1 cellular context compared by ENCODE assay signal in the genomic region with DNA sequence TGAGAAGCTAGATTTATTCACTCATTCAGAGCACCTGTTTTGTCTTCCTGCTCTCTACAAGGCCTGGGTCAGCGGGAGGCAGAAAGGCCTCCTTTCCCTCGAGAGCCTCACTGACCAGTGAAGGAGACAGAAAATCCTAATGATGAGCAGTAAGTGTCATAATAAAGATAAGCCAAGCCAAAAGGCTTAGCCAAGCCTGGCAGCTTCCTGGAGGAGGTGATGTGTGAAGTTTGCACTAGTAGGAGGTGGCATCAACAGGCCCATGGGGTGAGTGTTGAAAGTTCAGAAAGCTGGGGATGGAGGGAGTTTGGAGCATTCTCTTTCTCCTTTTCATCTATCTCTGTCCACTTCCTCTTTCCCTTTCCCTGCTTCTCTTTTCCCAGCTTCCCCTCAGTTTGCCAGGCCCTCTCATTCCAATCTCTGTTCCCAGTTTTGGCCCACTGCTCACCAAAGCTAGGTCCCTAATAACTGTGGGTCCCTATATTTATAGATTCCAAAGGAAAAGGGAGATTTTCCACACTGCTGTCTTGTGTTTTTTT.
A peak's percentile ranks its signal among the peaks of the same experiment; 100 is the strongest.
TF ChIP-seq lines count a peak whose summit lies in the region.

No MANE protein-coding gene starts in this region.

TF ChIP-seq in GM12878, 131 proteins besides CTCF, POLR2A, EP300 and RAD21 (continued from another document):
- TF ChIP-seq, protein P1, sequence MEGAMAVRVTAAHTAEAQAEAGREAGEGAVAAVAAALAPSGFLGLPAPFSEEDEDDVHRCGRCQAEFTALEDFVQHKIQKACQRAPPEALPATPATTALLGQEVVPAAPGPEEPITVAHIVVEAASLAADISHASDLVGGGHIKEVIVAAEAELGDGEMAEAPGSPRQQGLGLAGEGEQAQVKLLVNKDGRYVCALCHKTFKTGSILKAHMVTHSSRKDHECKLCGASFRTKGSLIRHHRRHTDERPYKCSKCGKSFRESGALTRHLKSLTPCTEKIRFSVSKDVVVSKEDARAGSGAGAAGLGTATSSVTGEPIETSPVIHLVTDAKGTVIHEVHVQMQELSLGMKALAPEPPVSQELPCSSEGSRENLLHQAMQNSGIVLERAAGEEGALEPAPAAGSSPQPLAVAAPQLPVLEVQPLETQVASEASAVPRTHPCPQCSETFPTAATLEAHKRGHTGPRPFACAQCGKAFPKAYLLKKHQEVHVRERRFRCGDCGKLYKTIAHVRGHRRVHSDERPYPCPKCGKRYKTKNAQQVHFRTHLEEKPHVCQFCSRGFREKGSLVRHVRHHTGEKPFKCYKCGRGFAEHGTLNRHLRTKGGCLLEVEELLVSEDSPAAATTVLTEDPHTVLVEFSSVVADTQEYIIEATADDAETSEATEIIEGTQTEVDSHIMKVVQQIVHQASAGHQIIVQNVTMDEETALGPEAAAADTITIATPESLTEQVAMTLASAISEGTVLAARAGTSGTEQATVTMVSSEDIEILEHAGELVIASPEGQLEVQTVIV (IDR thresholded peaks at IDR 0.05; ENCODE audit: borderline replicate concordance, partially characterized antibody): no peak
- TF ChIP-seq ZBED1 (IDR thresholded peaks at IDR 0.05; ENCODE audit: borderline replicate concordance) (no peak), FOXK2 (IDR thresholded peaks at IDR 0.05) (no peak), GABPA (IDR thresholded peaks at IDR 0.05; ENCODE audit: low read depth) (no peak), TAF1 (IDR thresholded peaks at IDR 0.05; ENCODE audit: borderline replicate concordance, low read depth, low read length) (no peak), SPI1 (IDR thresholded peaks at IDR 0.05; ENCODE audit: borderline replicate concordance, insufficient read depth, low read depth, low read length) (peak; percentile 39; the same call in 1 of the 2 replicates)
